Comparison of ENCODE assay signal across 20 cellular contexts in the genomic region with DNA sequence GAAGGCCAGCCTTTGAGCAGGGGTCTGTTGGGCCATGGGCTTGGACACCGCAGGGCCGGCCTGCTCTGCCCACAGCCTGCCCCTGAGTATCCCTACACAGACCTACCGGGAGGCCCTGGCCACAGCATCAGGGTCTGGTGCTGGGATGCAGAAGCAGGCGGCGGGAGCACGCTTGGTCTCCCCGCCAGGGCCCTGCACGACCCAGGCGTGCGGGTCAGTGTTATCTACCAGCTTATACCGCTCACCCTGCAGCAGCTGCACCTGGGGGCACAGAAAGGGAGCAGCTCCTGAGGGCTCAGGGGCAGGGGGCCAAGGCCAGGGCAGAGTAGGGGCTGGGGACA. TPM values are rescaled to one million over a fixed set of nuclear protein-coding genes. Genes with fewer than 3 reads are reported as not detected.
DNase-seq lines count a peak whose midpoint lies in the region; ATAC-seq and TF ChIP-seq lines count a peak whose summit lies in the region.
"Had no signal": no experiment of that assay in that cellular context is flagged by ENCODE, and none has a peak within 500 bp of the region (broad histone marks: within the 10 kb centered on the region; RNA-seq: fewer than 3 reads in every experiment).

No MANE protein-coding gene starts in this region.

- H3K18ac ChIP-seq in neuronal stem cell (ENCODE audit: low read length), result peak overlapping the region; percentile 57

- no peak overlapping the region for H2AK5ac ChIP-seq in neuronal stem cell (ENCODE audit: low read depth, low read length)

- H3K27me3 ChIP-seq in H7 (ENCODE audit: control insufficient read depth, insufficient read depth, low read length) (no peaks in the 10 kb centered on the region), RWPE2 (ENCODE audit: insufficient read depth, poor library complexity, severe bottlenecking) (no peaks in the 10 kb centered on the region), neuronal stem cell (ENCODE audit: control insufficient read depth in 3 of 3, insufficient read depth in 3 of 3, low read depth in 1 of 3, low read length in 3 of 3) (peaks cover 0 to 52% (median 0%) of the 10 kb centered on the region in 3 experiments)
- H3K27me3 ChIP-seq: BE2C had no signal

- WGBS in neuronal stem cell (ENCODE audit: extremely low coverage in 2 of 2, insufficient read length in 2 of 2, insufficient replicate concordance in 1 of 2), 2 donors, result no CpG with 5 or more reads among the region's 11 CpGs

- peak overlapping the region; percentile 8 for H3K14ac ChIP-seq in neuronal stem cell (ENCODE audit: low read length)

- no peak for ATAC-seq in RWPE2 (ENCODE audit: low read depth)
- ATAC-seq: A549, GM23338 had no signal

- DNase-seq in H7, result peak; percentile 50
- DNase-seq in RWPE2 (ENCODE audit: low spot score), result peak; percentile 63
- DNase-seq in neuronal stem cell (ENCODE audit: low spot score), result no peak
- no peak for DNase-seq in NCI-H2029 treated with DMSO at 0.1 percent for 48 hours (lab: John Stamatoyannopoulos, UW)
- no peak for DNase-seq in SHP77 treated with DMSO at 0.1 percent for 48 hours (lab: John Stamatoyannopoulos, UW)
- DNase-seq in NCI-H2227 treated with DMSO at 0.1 percent for 48 hours (lab: John Stamatoyannopoulos, UW), result no peak
- DNase-seq: 8988T; ACHN; AML-193; BE2C; CD4-positive, alpha-beta T cell; CD8-positive, alpha-beta memory T cell; DMS53; DMS79 treated with DMSO at 0.1 percent for 48 hours; GF-D8; HCEC 1CT had no signal

- no peak overlapping the region for H2AFZ ChIP-seq in neuronal stem cell (ENCODE audit: low read length)
- H2AFZ ChIP-seq: GM23338 had no signal

- no peak overlapping the region for H2BK5ac ChIP-seq in neuronal stem cell (ENCODE audit: low read length)

- H3K27ac ChIP-seq in RWPE2 (ENCODE audit: poor library complexity, severe bottlenecking) (no peak overlapping the region), neuronal stem cell (replicated peaks; ENCODE audit: low read length) (no peak overlapping the region)
- H3K27ac ChIP-seq: A549; BLaER1 treated with 17β-estradiol and CSF1 and Interleukin-3, amounts not matched to agents 10 nM and 100 nM had no signal

- H3K4ac ChIP-seq in neuronal stem cell (ENCODE audit: low read length), result peak overlapping the region; percentile 84

- H4K8ac ChIP-seq in neuronal stem cell (ENCODE audit: low read depth, low read length), result no peak overlapping the region

- H3K36me3 ChIP-seq in H7 (replicated peaks; ENCODE audit: control insufficient read depth, insufficient read depth, low read length) (no peaks in the 10 kb centered on the region), RWPE2 (ENCODE audit: low read depth) (peaks cover 30% of the 10 kb centered on the region), neuronal stem cell (replicated peaks in 1 of 2; ENCODE audit: control insufficient read depth in 2 of 2, insufficient read depth in 2 of 2, low read length in 2 of 2) (no peaks in the 10 kb centered on the region)
- H3K36me3 ChIP-seq: BE2C; BLaER1 treated with 17β-estradiol and CSF1 and Interleukin-3, amounts not matched to agents 10 nM and 100 nM had no signal

- no peak overlapping the region for H2BK15ac ChIP-seq in neuronal stem cell (ENCODE audit: low read length)

- H2BK12ac ChIP-seq in neuronal stem cell (ENCODE audit: low read length), result no peak overlapping the region

- H3K4me2 ChIP-seq in neuronal stem cell (ENCODE audit: insufficient read depth, low read length, poor library complexity, severe bottlenecking), result no peak overlapping the region
- H3K4me2 ChIP-seq: A549; BLaER1 treated with 17β-estradiol and CSF1 and Interleukin-3, amounts not matched to agents 10 nM and 100 nM; GM23338 had no signal

- H3K9ac ChIP-seq in neuronal stem cell (ENCODE audit: low read depth, low read length, poor library complexity), result peak overlapping the region; percentile 44
- H3K9ac ChIP-seq: BLaER1 treated with 17β-estradiol and CSF1 and Interleukin-3, amounts not matched to agents 10 nM and 100 nM had no signal

- no peak overlapping the region for H4K91ac ChIP-seq in neuronal stem cell (ENCODE audit: low read depth, low read length, poor library complexity)

- no peak overlapping the region for H3K23ac ChIP-seq in neuronal stem cell (ENCODE audit: low read depth, low read length, poor library complexity)

- peaks cover 2% of the 10 kb centered on the region for H3K79me1 ChIP-seq in neuronal stem cell (ENCODE audit: low read depth, low read length)

- no peak overlapping the region for H3K4me3 ChIP-seq in H7 (ENCODE audit: insufficient read depth, low read depth, low read length)
- no peak overlapping the region for H3K4me3 ChIP-seq in RWPE2 (ENCODE audit: severe bottlenecking)
- no peak overlapping the region for H3K4me3 ChIP-seq in neuronal stem cell (ENCODE audit: low read length in 2 of 2)
- H3K4me3 ChIP-seq: A549; BLaER1 treated with 17β-estradiol and CSF1 and Interleukin-3, amounts not matched to agents 10 nM and 100 nM; GM23338 had no signal

- H2BK120ac ChIP-seq in neuronal stem cell (ENCODE audit: low read depth, low read length), result no peak overlapping the region

- no peaks in the 10 kb centered on the region for H3K9me3 ChIP-seq in RWPE2 (ENCODE audit: severe bottlenecking)
- H3K9me3 ChIP-seq in neuronal stem cell (replicated peaks in 1 of 2; ENCODE audit: control insufficient read depth in 2 of 2, insufficient read depth in 1 of 2, low read depth in 1 of 2, low read length in 2 of 2), result no peaks in the 10 kb centered on the region
- H3K9me3 ChIP-seq: A549; BE2C; BLaER1 treated with 17β-estradiol and CSF1 and Interleukin-3, amounts not matched to agents 10 nM and 100 nM had no signal

- no peak for TF ChIP-seq CTCF in RWPE2 (IDR thresholded peaks at IDR 0.05; ENCODE audit: poor library complexity, severe bottlenecking)

- no peaks in the 10 kb centered on the region for H3K4me1 ChIP-seq in RWPE2 (ENCODE audit: insufficient read depth, poor library complexity, severe bottlenecking)
- peaks cover 2 to 7% of the 10 kb centered on the region in 2 donors for H3K4me1 ChIP-seq in neuronal stem cell (ENCODE audit: control insufficient read depth in 2 of 2, insufficient read depth in 1 of 2, low read depth in 1 of 2, low read length in 2 of 2)
- H3K4me1 ChIP-seq: A549 had no signal

RNA-seq across cellular contexts. Expression of a gene that starts 8.8 kb away (rescaled TPM):
- 0.26 TPM in 1 of 2 replicates, not detected in the other for total RNA-seq in H7 (2014; rRNA removed; shearing (Covaris generic))
- polyA plus RNA-seq in neuronal stem cell (2013, experiment 1 of 2), result not detected
- polyA plus RNA-seq in neuronal stem cell (2013, experiment 2 of 2), result not detected
- polyA plus RNA-seq: CD14-positive monocyte; CD8-positive, alpha-beta memory T cell had no signal

RNA-seq across cellular contexts. Expression of a gene that starts 17.7 kb away (rescaled TPM):
- 4.3 and 6.7 TPM in 2 replicates for total RNA-seq in H7 (2014; rRNA removed; shearing (Covaris generic))
- polyA plus RNA-seq in neuronal stem cell (2013, experiment 1 of 2), result 5.4 TPM
- polyA plus RNA-seq in neuronal stem cell (2013, experiment 2 of 2), result 5.3 TPM
- polyA plus RNA-seq: CD14-positive monocyte; CD8-positive, alpha-beta memory T cell had no signal

RNA-seq across cellular contexts. Expression of a gene that starts 39.3 kb away (rescaled TPM):
- total RNA-seq in H7 (2014; rRNA removed; shearing (Covaris generic)), result 12.5 and 16.9 TPM in 2 replicates
- 8.7 TPM for polyA plus RNA-seq in neuronal stem cell (2013, experiment 1 of 2)
- 8.1 TPM for polyA plus RNA-seq in neuronal stem cell (2013, experiment 2 of 2)

RNA-seq across cellular contexts. Expression of a gene that starts 39.3 kb away (rescaled TPM):
- 35.1 and 38.3 TPM in 2 replicates for total RNA-seq in H7 (2014; rRNA removed; shearing (Covaris generic))
- 3.1 TPM for polyA plus RNA-seq in neuronal stem cell (2013, experiment 1 of 2)
- 3.0 TPM for polyA plus RNA-seq in neuronal stem cell (2013, experiment 2 of 2)

RNA-seq across cellular contexts. Expression of a gene that starts 54.0 kb away (rescaled TPM):
- total RNA-seq in H7 (2014; rRNA removed; shearing (Covaris generic)), result 31.4 and 33.4 TPM in 2 replicates
- 51.0 TPM for polyA plus RNA-seq in neuronal stem cell (2013, experiment 1 of 2)
- polyA plus RNA-seq in neuronal stem cell (2013, experiment 2 of 2), result 51.5 TPM

Comparison
In these comparisons a context has a peak if more than half of its experiments do, and no peak if none do; other contexts are left out.
1. DNase-seq: peak in H7 (single experiment) and RWPE2 (single experiment); none in neuronal stem cell (single experiment), NCI-H2029 treated with DMSO at 0.1 percent for 48 hours (single experiment), SHP77 treated with DMSO at 0.1 percent for 48 hours (single experiment) and NCI-H2227 treated with DMSO at 0.1 percent for 48 hours (single experiment).